Comparison of ENCODE assay signal across 18 cellular contexts in the genomic region with DNA sequence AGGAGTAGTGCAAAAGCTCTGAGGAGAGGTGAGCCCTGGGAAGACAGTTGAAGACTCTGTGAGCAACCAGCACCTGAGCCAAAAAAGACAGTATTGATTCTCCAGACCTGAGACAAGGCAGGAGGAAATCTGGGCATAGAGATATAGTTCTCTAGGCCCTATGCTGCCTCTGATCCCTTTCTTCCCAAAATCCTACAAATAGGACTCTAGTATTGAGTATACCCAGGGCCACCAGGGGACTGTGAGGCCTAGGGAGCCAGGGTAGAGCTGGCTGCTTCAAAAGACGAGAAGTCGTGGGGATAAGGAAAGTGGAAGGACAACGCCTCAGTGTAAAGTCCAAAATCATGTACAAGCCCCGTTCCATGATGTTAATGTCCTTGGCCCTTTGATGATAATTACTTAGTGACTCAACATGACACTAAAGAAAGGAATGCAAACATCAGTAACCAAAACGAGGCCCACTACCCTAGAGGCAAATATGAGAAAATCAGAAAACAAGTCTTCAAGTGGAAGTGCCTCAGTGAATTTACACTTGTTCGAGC.
DNase-seq lines count a peak whose midpoint lies in the region; ATAC-seq and TF ChIP-seq lines count a peak whose summit lies in the region.
"Had no signal": no experiment of that assay in that cellular context is flagged by ENCODE, and none has a peak within 500 bp of the region (broad histone marks: within the 10 kb centered on the region; RNA-seq: fewer than 3 reads in every experiment).

No MANE protein-coding gene starts in this region.

- peaks cover 4% of the 10 kb centered on the region for H3K27me3 Mint-ChIP-seq in glutamatergic neuron (ENCODE audit: unreplicated experiment)
- H3K27me3 Mint-ChIP-seq: CD8-positive, alpha-beta memory T cell had no signal

- H3K9me3 Mint-ChIP-seq in glutamatergic neuron (ENCODE audit: unreplicated experiment): peaks cover 6% of the 10 kb centered on the region
- H3K9me3 Mint-ChIP-seq: neural crest cell had no signal

- in situ Hi-C loops in Panc1 (cut with HindIII; ENCODE audit: low pct_unique_long_range_greater_than_20kb, low sequenced_read_pairs): no loop called here

- DNase-seq in EH (ENCODE audit: low read depth): peak; percentile 72
- peak; percentile 28 for DNase-seq in Panc1 (ENCODE audit: low read depth, low spot score)
- no peak for DNase-seq in epithelial cell of prostate (ENCODE audit: low read depth, low spot score)
- DNase-seq in renal cortical epithelial cell (ENCODE audit: low read depth): peak; percentile 40
- DNase-seq in glutamatergic neuron: no peak
- DNase-seq in mesenteric fat pad (ENCODE audit: low spot score): no peak
- no peak for DNase-seq in NCI-H2029 (lab: John Stamatoyannopoulos, UW)
- DNase-seq: activated CD4-positive, CD25-positive, alpha-beta regulatory T cell; activated naive CD4-positive, alpha-beta T cell treated with Interleukin-2 at 50 U/mL for 16 hours; caudate nucleus; CD8-positive, alpha-beta memory T cell; left ventricle myocardium superior; NCI-H1417; NCI-H446; sigmoid colon; stimulated activated naive CD4-positive, alpha-beta T cell treated with Interleukin-2 at 50 U/mL for 16 hours had no signal

- H3K9me3 ChIP-seq in Panc1 (ENCODE audit: control insufficient read depth, insufficient read depth, low read depth, low read length): no peaks in the 10 kb centered on the region
- H3K9me3 ChIP-seq: sigmoid colon had no signal

- no TSS peak for BruUV-seq in Panc1 (replicated peaks; lab: Mats Ljungman, UMichigan)

- no peaks in the 10 kb centered on the region for H3K4me1 Mint-ChIP-seq in glutamatergic neuron (ENCODE audit: low read depth, unreplicated experiment)
- H3K4me1 Mint-ChIP-seq: neural crest cell had no signal

- intact Hi-C loops in Panc1 (cut with micrococcal nuclease; ENCODE audit: unreplicated experiment): no loop called here

- no peaks in the 10 kb centered on the region for H3K36me3 Mint-ChIP-seq in glutamatergic neuron (ENCODE audit: unreplicated experiment)

- no peak overlapping the region for H3K4me3 Mint-ChIP-seq in glutamatergic neuron (ENCODE audit: unreplicated experiment)
- H3K4me3 Mint-ChIP-seq: CD8-positive, alpha-beta memory T cell; neural crest cell had no signal

- H3K4me1 ChIP-seq in Panc1 (ENCODE audit: control insufficient read depth, insufficient read depth, low read length): no peaks in the 10 kb centered on the region
- H3K4me1 ChIP-seq: sigmoid colon had no signal

- TF ChIP-seq CTCF in Panc1 (IDR thresholded peaks at IDR 0.05) (no peak), glutamatergic neuron (IDR thresholded peaks at IDR 0.05; ENCODE audit: partially characterized antibody, unreplicated experiment) (no peak)

- POLR2A ChIA-PET in Panc1 (lab: Charles Lee): no interaction called here

- H3K4me3 ChIP-seq in Panc1 (ENCODE audit: low read depth in 2 of 2, low read length in 2 of 2): no peak overlapping the region
- H3K4me3 ChIP-seq: sigmoid colon had no signal

- no peak overlapping the region for H3K27ac Mint-ChIP-seq in glutamatergic neuron (ENCODE audit: unreplicated experiment)
- H3K27ac Mint-ChIP-seq: CD8-positive, alpha-beta memory T cell had no signal

- H3K27ac ChIP-seq in Panc1 (ENCODE audit: low read length) (no peak overlapping the region), epithelial cell of prostate (peak overlapping the region; percentile 13)
- H3K27ac ChIP-seq: sigmoid colon had no signal

- no peaks in the 10 kb centered on the region for H3K27me3 ChIP-seq in Panc1 (ENCODE audit: control insufficient read depth, insufficient read depth, low read length)
- H3K27me3 ChIP-seq: sigmoid colon had no signal

- ATAC-seq in Panc1: peak; percentile 38; the same call in 1 of the 2 replicates
- no peak for ATAC-seq in HG03439 (IDR thresholded peaks at IDR 0.05; ENCODE audit: unreplicated experiment)
- ATAC-seq: left ventricle myocardium superior had no signal

- CTCF ChIA-PET in Panc1 (lab: Charles Lee): no interaction called here

- H3K36me3 ChIP-seq in Panc1 (ENCODE audit: control insufficient read depth, insufficient read depth, low read length): no peaks in the 10 kb centered on the region
- H3K36me3 ChIP-seq: sigmoid colon had no signal

Comparison
In these comparisons a context has a peak if more than half of its experiments do, and no peak if none do; other contexts are left out.
1. DNase-seq: peak in EH (single experiment), Panc1 (single experiment) and renal cortical epithelial cell (single experiment); none in epithelial cell of prostate (single experiment), glutamatergic neuron (single experiment), mesenteric fat pad (single experiment) and NCI-H2029 (single experiment).